In the genomic region with DNA sequence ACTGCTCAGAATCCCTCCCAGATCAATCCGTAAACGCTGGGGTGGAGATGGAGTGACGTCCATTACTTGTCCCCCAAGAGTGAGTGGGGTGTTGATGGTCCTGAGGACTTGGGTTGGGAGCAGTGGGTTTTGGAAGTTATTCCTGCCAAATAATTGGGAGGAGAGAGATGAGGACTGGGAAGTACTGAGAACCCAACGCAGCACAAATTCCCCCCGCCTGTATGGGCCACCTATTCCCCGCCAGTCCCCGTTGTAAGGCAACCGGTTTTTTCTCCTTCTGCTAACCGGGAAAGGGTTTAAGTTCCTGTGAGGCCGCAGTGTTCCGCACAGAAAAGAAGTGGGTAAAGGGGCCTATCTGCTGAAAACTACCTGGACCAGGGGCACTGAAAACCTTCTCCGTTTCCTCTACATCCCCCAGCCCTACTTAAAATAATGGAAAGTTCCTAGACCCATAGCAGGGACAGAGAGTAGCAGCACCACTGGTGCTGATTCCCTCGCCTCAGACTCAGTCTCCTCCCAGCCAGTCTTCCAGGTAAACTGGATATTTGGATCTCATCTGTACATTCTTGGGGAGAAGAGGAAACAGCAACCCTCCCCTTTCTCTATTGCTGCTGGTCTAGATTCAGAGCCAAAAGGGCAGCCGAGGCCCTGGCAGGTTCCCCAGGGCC, we compare ENCODE assay signal across 8 cellular contexts. TPM values are rescaled to one million over a fixed set of nuclear protein-coding genes. Genes with fewer than 3 reads are reported as not detected.
DNase-seq lines count a peak whose midpoint lies in the region; ATAC-seq and TF ChIP-seq lines count a peak whose summit lies in the region.

No MANE protein-coding gene starts in this region.

- TF ChIP-seq EP300 in sigmoid colon (IDR thresholded peaks at IDR 0.05), result no peak

- TF ChIP-seq CTCF in right atrium auricular region (IDR thresholded peaks at IDR 0.05) (no peak), sigmoid colon (IDR thresholded peaks at IDR 0.05) (no peak)

- ATAC-seq in GM21529 (IDR thresholded peaks at IDR 0.05; ENCODE audit: unreplicated experiment), result no peak

- H3K27ac ChIP-seq in right atrium auricular region (peak overlapping the region; percentile 85 to 95), sigmoid colon (peak overlapping the region; percentile 80 to 90 (median 85))

- H3K27me3 ChIP-seq in right atrium auricular region, result no peaks in the 10 kb centered on the region
- no peaks in the 10 kb centered on the region for H3K27me3 ChIP-seq in sigmoid colon

- peaks cover 16% of the 10 kb centered on the region for H3K4me1 Mint-ChIP-seq in activated naive CD8-positive, alpha-beta T cell treated with anti-CD3 and anti-CD28 coated beads for 36 hours

- H3K4me3 Mint-ChIP-seq in activated naive CD8-positive, alpha-beta T cell treated with anti-CD3 and anti-CD28 coated beads for 36 hours, result peak overlapping the region; percentile 86

- H3K9me3 ChIP-seq in ES-I3 (ENCODE audit: control insufficient read depth, insufficient read depth, low read length) (no peaks in the 10 kb centered on the region), right atrium auricular region (no peaks in the 10 kb centered on the region), sigmoid colon (no peaks in the 10 kb centered on the region)

- H3K9ac ChIP-seq in ES-I3 (ENCODE audit: low read depth, low read length), result peak overlapping the region; percentile 98

- no peaks in the 10 kb centered on the region for H3K9me3 Mint-ChIP-seq in activated naive CD8-positive, alpha-beta T cell treated with anti-CD3 and anti-CD28 coated beads for 36 hours

- H3K36me3 ChIP-seq in ES-I3 (ENCODE audit: insufficient read depth, low read length), result no peaks in the 10 kb centered on the region
- no peaks in the 10 kb centered on the region for H3K36me3 ChIP-seq in right atrium auricular region
- no peaks in the 10 kb centered on the region for H3K36me3 ChIP-seq in sigmoid colon

- H3K4me3 ChIP-seq in right atrium auricular region (peak overlapping the region; percentile 90 to 91), sigmoid colon (peak overlapping the region; percentile 66 to 87 (median 73))

- H3K27ac Mint-ChIP-seq in activated naive CD8-positive, alpha-beta T cell treated with anti-CD3 and anti-CD28 coated beads for 36 hours, result no peak overlapping the region

- intact Hi-C loops in sigmoid colon (cut with DNase I), result loop anchor here (2.0 kb wide), 1 partner anchor 43 kb away; a partner anchor contains a TSS

- H3K4me1 ChIP-seq in ES-I3 (ENCODE audit: insufficient read depth, low read length) (peaks cover 12% of the 10 kb centered on the region), right atrium auricular region (peaks cover 0 to 50% of the 10 kb centered on the region in 2 donors), sigmoid colon (peaks cover 0 to 35% (median 27%) of the 10 kb centered on the region in 4 donors)

- H3K27me3 Mint-ChIP-seq in activated naive CD8-positive, alpha-beta T cell treated with anti-CD3 and anti-CD28 coated beads for 36 hours, result no peaks in the 10 kb centered on the region

- no peak for DNase-seq in activated naive CD8-positive, alpha-beta T cell treated with anti-CD3 and anti-CD28 coated beads for 36 hours
- DNase-seq in right atrium auricular region (ENCODE audit: low spot score) (no peak), sigmoid colon (no peak), GDM1 (lab: John Stamatoyannopoulos, UW) (no peak), SHP77 treated with DMSO at 0.1 percent for 48 hours (lab: John Stamatoyannopoulos, UW) (no peak), GM19240 (ENCODE audit: insufficient read length, low spot score) (no peak)

- no peak for TF ChIP-seq POLR2A in sigmoid colon (IDR thresholded peaks at IDR 0.05)

- peaks cover 1% of the 10 kb centered on the region for H3K36me3 Mint-ChIP-seq in activated naive CD8-positive, alpha-beta T cell treated with anti-CD3 and anti-CD28 coated beads for 36 hours

- 53 to 78% methylated on average over 14 of the region's 14 CpGs for WGBS in sigmoid colon, 2 donors

RNA-seq across cellular contexts. Expression of a gene that starts 0.7 kb away (rescaled TPM):
- total RNA-seq in activated naive CD8-positive, alpha-beta T cell treated with anti-CD3 and anti-CD28 coated beads for 36 hours, result not detected
- total RNA-seq in right atrium auricular region (1 to 10 TPM; 4.1 to 9.1 TPM), sigmoid colon (10 to 100 TPM in 1 of 4 donors, 1 to 10 TPM in 3; 3.0 to 10.8 (median 9.2) TPM)
- polyA plus RNA-seq in sigmoid colon, result under 1 TPM in 2 of 3 donors, not detected in 1; 0.60 to 0.95 TPM

RNA-seq across cellular contexts. Expression of a gene that starts 5.6 kb away (rescaled TPM):
- 10 to 100 TPM; 34.3 to 38.8 TPM for total RNA-seq in activated naive CD8-positive, alpha-beta T cell treated with anti-CD3 and anti-CD28 coated beads for 36 hours
- total RNA-seq in right atrium auricular region, result 10 to 100 TPM; 57.0 to 87.8 TPM
- 10 to 100 TPM; 29.9 to 37.4 (median 33.5) TPM for total RNA-seq in sigmoid colon
- polyA plus RNA-seq in sigmoid colon, result 10 to 100 TPM in 1 of 3 donors, 1 to 10 TPM in 2; 5.5 to 19.8 (median 9.0) TPM

RNA-seq across cellular contexts. Expression of a gene that starts 27.6 kb away (rescaled TPM):
- total RNA-seq in activated naive CD8-positive, alpha-beta T cell treated with anti-CD3 and anti-CD28 coated beads for 36 hours, result not detected
- total RNA-seq in right atrium auricular region, result not detected
- total RNA-seq in sigmoid colon, result not detected
- not detected for polyA plus RNA-seq in sigmoid colon

RNA-seq across cellular contexts. Expression of a gene that starts 29.0 kb away (rescaled TPM):
- total RNA-seq in activated naive CD8-positive, alpha-beta T cell treated with anti-CD3 and anti-CD28 coated beads for 36 hours, result under 1 TPM in 1 of 2 experiments, not detected in 1; 0.28 TPM
- 1 to 10 TPM; 2.0 to 2.3 TPM for total RNA-seq in right atrium auricular region
- 1 to 10 TPM in 2 of 4 donors, under 1 TPM in 2; 0.95 to 8.9 (median 2.2) TPM for total RNA-seq in sigmoid colon
- 1,000 to 10,000 TPM in 1 of 3 donors, 100 to 1,000 TPM in 2; 300 to 1,233 (median 443) TPM for polyA plus RNA-seq in sigmoid colon

RNA-seq across cellular contexts. Expression of a gene that starts 43.7 kb away (rescaled TPM):
- 10 to 100 TPM; 61.8 to 66.3 TPM for total RNA-seq in activated naive CD8-positive, alpha-beta T cell treated with anti-CD3 and anti-CD28 coated beads for 36 hours
- total RNA-seq in right atrium auricular region (not detected), sigmoid colon (not detected)
- 10 to 100 TPM in 1 of 3 donors, 1 to 10 TPM in 1, not detected in 1; 1.4 to 11.2 TPM for polyA plus RNA-seq in sigmoid colon
